Comparison of ENCODE assay signal across 29 cellular contexts in genomic region chr4:24164797-24165196, GRCh38.
"Had no signal": no experiment of that assay in that cellular context is flagged by ENCODE, and none has a peak within 500 bp of the region (broad histone marks: within the 10 kb centered on the region; RNA-seq: fewer than 3 reads in every experiment).

No MANE protein-coding gene starts in this region.

- H3K4me2 ChIP-seq: PC-9 had no signal

- H3K36me3 ChIP-seq: MG63, SJCRH30 had no signal

- H2AFZ ChIP-seq: PC-9 had no signal

- H3K4me3 Mint-ChIP-seq: T-cell, T-helper 17 cell had no signal

- H3K27me3 Mint-ChIP-seq: T-cell, T-helper 17 cell had no signal

- H3K4me3 ChIP-seq: MG63, PC-9, SJCRH30, SK-N-MC had no signal

- DNase-seq: MG63, MV-4-11, NCI-H1092, NCI-H1105, NCI-H1417 treated with DMSO at 0.1 percent for 48 hours, NCI-H1436 treated with DMSO at 0.1 percent for 48 hours, NCI-H1694 treated with DMSO at 0.1 percent for 48 hours, NCI-H187 treated with DMSO at 0.1 percent for 48 hours, NCI-H2029, NCI-H2081, NCI-H2171 treated with DMSO at 0.1 percent for 48 hours, NCI-H2227 treated with DMSO at 0.1 percent for 48 hours, NCI-H345, NCI-H446, NCI-H510A treated with DMSO at 0.1 percent for 48 hours, NCI-H524 treated with DMSO at 0.1 percent for 48 hours, NCI-H526 treated with DMSO at 0.1 percent for 48 hours, NCI-H82, PC-9, SHP77, SIG-M5, T-cell, T-helper 17 cell had no signal

- H3K4me1 Mint-ChIP-seq: T-cell, T-helper 17 cell had no signal

- H3K36me3 Mint-ChIP-seq: T-cell had no signal

- ATAC-seq: Panc1, SK-N-SH treated with all-trans-retinoic acid at 6 μM for 48 hours, T-cell, T-helper 17 cell had no signal

- H3K27me3 ChIP-seq: MG63, SJCRH30 had no signal

- H3K27ac ChIP-seq: PC-9, RWPE1, SJCRH30, SK-N-MC had no signal

- H3K27ac Mint-ChIP-seq: T-cell, T-helper 17 cell had no signal

- FAIRE-seq: RCC 7860 had no signal

- H3K9me3 ChIP-seq: MG63, SJCRH30 had no signal
